In genomic region chr21:27366846-27367245, GRCh38 we compare ENCODE assay signal across 31 cellular contexts.
"Had no signal": no experiment of that assay in that cellular context is flagged by ENCODE, and none has a peak within 500 bp of the region (broad histone marks: within the 10 kb centered on the region; RNA-seq: fewer than 3 reads in every experiment).

No MANE protein-coding gene starts in this region.

- H3K4me2 ChIP-seq: neural progenitor cell had no signal

- DNase-seq: colonic mucosa; effector memory CD4-positive, alpha-beta T cell; foreskin melanocyte; glutamatergic neuron; heart right ventricle; hypothalamus; immature natural killer cell; kidney; left lung; mesendoderm; midbrain; naive thymus-derived CD4-positive, alpha-beta T cell; right lobe of liver; small intestine; stimulated activated CD4-positive, alpha-beta T cell treated with anti-CD3 and anti-CD28 coated beads, Interleukin-12 subunit alpha, Interleukin-12 subunit beta, amount 100 ng/mL, for 4 hours; stimulated activated CD4-positive, alpha-beta T cell treated with anti-CD3 and anti-CD28 coated beads, Interleukin-1b, Interleukin-23, amount 100 ng/mL, for 48 hours; stimulated activated CD4-positive, alpha-beta T cell treated with anti-CD3 and anti-CD28 coated beads, Interleukin-4, amount 100 ng/mL, for 1 hour; stimulated activated CD8-positive, alpha-beta memory T cell treated with anti-CD3 and anti-CD28 coated beads, Interleukin-4, amount 100 ng/mL, for 48 hours; stimulated activated naive CD4-positive, alpha-beta T cell; stimulated activated naive CD8-positive, alpha-beta T cell treated with anti-CD3 and anti-CD28 coated beads, Interleukin-15, amount 100 ng/mL, for 72 hours; transverse colon; upper lobe of right lung; uterus had no signal

- H3K36me3 ChIP-seq: colonic mucosa, esophagus muscularis mucosa, heart right ventricle, left lung, neural progenitor cell, right lobe of liver, suprapubic skin, transverse colon, upper lobe of right lung, uterus had no signal

- H3K4me1 Mint-ChIP-seq: immature natural killer cell; naive thymus-derived CD4-positive, alpha-beta T cell; neural progenitor cell; stimulated activated naive CD8-positive, alpha-beta T cell treated with anti-CD3 and anti-CD28 coated beads, Interleukin-15, amount 100 ng/mL, for 72 hours had no signal

- H3K27me3 Mint-ChIP-seq: dendritic cell treated with granulocyte-macrophage colony-stimulating factor and Interleukin-4, amounts not matched to agents 40 ng/mL and 50 ng/mL, for 4 days; naive thymus-derived CD4-positive, alpha-beta T cell; progenitor cell of endocrine pancreas; stimulated activated naive CD8-positive, alpha-beta T cell treated with anti-CD3 and anti-CD28 coated beads, Interleukin-15, amount 100 ng/mL, for 72 hours had no signal

- H3K79me2 ChIP-seq: parathyroid adenoma had no signal

- H3K36me3 Mint-ChIP-seq: immature natural killer cell; naive thymus-derived CD4-positive, alpha-beta T cell; neural progenitor cell had no signal

- ATAC-seq: heart right ventricle; left lung; naive thymus-derived CD4-positive, alpha-beta T cell; right lobe of liver; stimulated activated naive CD8-positive, alpha-beta T cell treated with anti-CD3 and anti-CD28 coated beads, Interleukin-15, amount 100 ng/mL, for 72 hours; upper lobe of right lung had no signal

- H3K9me3 ChIP-seq: colonic mucosa, esophagus muscularis mucosa, heart right ventricle, left lung, right lobe of liver, suprapubic skin, transverse colon, upper lobe of right lung, uterus had no signal

- H3K9me3 Mint-ChIP-seq: dendritic cell treated with granulocyte-macrophage colony-stimulating factor and Interleukin-4, amounts not matched to agents 40 ng/mL and 50 ng/mL, for 4 days; nephron; neural progenitor cell had no signal

- H3K9ac ChIP-seq: neural progenitor cell, parathyroid adenoma had no signal

- H2AFZ ChIP-seq: neural progenitor cell, parathyroid adenoma had no signal

- H3K4me3 ChIP-seq: colonic mucosa, esophagus muscularis mucosa, heart right ventricle, left lung, neural progenitor cell, right lobe of liver, suprapubic skin, transverse colon, upper lobe of right lung, uterus had no signal

- H3K27ac ChIP-seq: colonic mucosa, esophagus muscularis mucosa, heart right ventricle, left lung, neural progenitor cell, parathyroid adenoma, right lobe of liver, suprapubic skin, transverse colon, upper lobe of right lung, uterus had no signal

- H3K4me3 Mint-ChIP-seq: dendritic cell treated with granulocyte-macrophage colony-stimulating factor and Interleukin-4, amounts not matched to agents 40 ng/mL and 50 ng/mL, for 4 days; immature natural killer cell; naive thymus-derived CD4-positive, alpha-beta T cell; nephron; neural progenitor cell; stimulated activated naive CD8-positive, alpha-beta T cell treated with anti-CD3 and anti-CD28 coated beads, Interleukin-15, amount 100 ng/mL, for 72 hours had no signal

- FAIRE-seq: endothelial cell of umbilical vein, kidney, small intestine had no signal

- H3K27ac Mint-ChIP-seq: dendritic cell treated with granulocyte-macrophage colony-stimulating factor and Interleukin-4, amounts not matched to agents 40 ng/mL and 50 ng/mL, for 4 days; immature natural killer cell; naive thymus-derived CD4-positive, alpha-beta T cell; neural progenitor cell; progenitor cell of endocrine pancreas had no signal

- H3K27me3 ChIP-seq: colonic mucosa, esophagus muscularis mucosa, heart right ventricle, left lung, neural progenitor cell, right lobe of liver, suprapubic skin, transverse colon, upper lobe of right lung, uterus had no signal

- H3K4me1 ChIP-seq: colonic mucosa, left lung, neural progenitor cell, parathyroid adenoma, right lobe of liver, suprapubic skin, transverse colon had no signal
